In the genomic region with DNA sequence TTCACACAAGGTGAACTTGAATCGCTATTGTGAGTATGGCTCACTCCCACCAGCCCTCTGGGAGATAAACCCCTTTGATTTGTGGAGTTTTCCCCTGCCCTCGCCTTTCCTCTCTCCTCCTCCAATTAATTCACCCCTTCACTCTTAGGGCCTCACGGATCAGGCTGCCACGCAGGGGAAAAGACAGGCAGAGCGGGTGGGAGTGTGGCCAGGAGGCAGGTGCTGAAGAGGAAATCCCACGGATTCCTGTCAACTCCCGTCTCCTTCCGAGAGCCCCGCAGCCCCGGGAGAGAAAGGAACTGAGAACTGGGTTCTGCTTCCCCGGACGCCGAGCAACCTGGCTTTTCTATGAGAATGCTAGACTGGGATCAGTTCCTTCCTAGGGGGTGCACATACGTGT, we compare ENCODE assay signal across 12 cellular contexts.
A peak's percentile ranks its signal among the peaks of the same experiment; 100 is the strongest.
DNase-seq lines count a peak whose midpoint lies in the region; ATAC-seq lines count a peak whose summit lies in the region.
"Had no signal": no experiment of that assay in that cellular context is flagged by ENCODE, and none has a peak within 500 bp of the region (broad histone marks: within the 10 kb centered on the region; RNA-seq: fewer than 3 reads in every experiment).

No MANE protein-coding gene starts in this region.

- no peak overlapping the region for H3K4me3 Mint-ChIP-seq in activated CD4-positive, alpha-beta memory T cell treated with anti-CD3 and anti-CD28 coated beads for 36 hours
- H3K4me3 Mint-ChIP-seq: CD4-positive, alpha-beta memory T cell had no signal

- POLR2A ChIA-PET in activated CD4-positive, alpha-beta memory T cell treated with anti-CD3 and anti-CD28 coated beads for 36 hours (lab: Charles Lee), result no interaction called here

- no peak for ATAC-seq in GM19452 (IDR thresholded peaks at IDR 0.05; ENCODE audit: unreplicated experiment)
- ATAC-seq in HG02981 (IDR thresholded peaks at IDR 0.05; ENCODE audit: unreplicated experiment), result no peak

- DNase-seq in HK-2 (ENCODE audit: unreplicated experiment) (peak; percentile 3), NK-92 (lab: John Stamatoyannopoulos, UW; ENCODE audit: unreplicated experiment) (no peak)
- no peak for DNase-seq in activated CD4-positive, alpha-beta memory T cell treated with anti-CD3 and anti-CD28 coated beads for 36 hours
- DNase-seq: CD4-positive, alpha-beta memory T cell; cortex of kidney; PC-9 had no signal

- intact Hi-C loops in activated CD4-positive, alpha-beta memory T cell treated with anti-CD3 and anti-CD28 coated beads for 36 hours (cut with micrococcal nuclease), result no loop called here

- no peak overlapping the region for H3K27ac Mint-ChIP-seq in activated CD4-positive, alpha-beta memory T cell treated with anti-CD3 and anti-CD28 coated beads for 36 hours
- H3K27ac Mint-ChIP-seq: CD4-positive, alpha-beta memory T cell had no signal

- CTCF ChIA-PET in activated CD4-positive, alpha-beta memory T cell treated with anti-CD3 and anti-CD28 coated beads for 36 hours (lab: Charles Lee), result no interaction called here

- peaks cover 5% of the 10 kb centered on the region for H3K4me1 ChIP-seq in ACC112 (ENCODE audit: control insufficient read depth, insufficient read depth, low read length, unreplicated experiment)
- peaks cover 21% of the 10 kb centered on the region for H3K4me1 ChIP-seq in ectodermal cell (ENCODE audit: control insufficient read depth, insufficient read depth, low read length)
- peaks cover 0 to 4% of the 10 kb centered on the region in 2 donors for H3K4me1 ChIP-seq in muscle layer of duodenum (ENCODE audit: control insufficient read depth in 1 of 2, insufficient read depth in 2 of 2, low read length in 2 of 2)

- 68 to 72% methylated on average over 14 of the region's 14 CpGs for WGBS in ectodermal cell, 2 experiments

- no peaks in the 10 kb centered on the region for H3K36me3 ChIP-seq in ACC112 (ENCODE audit: insufficient read depth, low read length)
- H3K36me3 ChIP-seq in ectodermal cell (ENCODE audit: control insufficient read depth, insufficient read depth, low read length), result no peaks in the 10 kb centered on the region
- H3K36me3 ChIP-seq in muscle layer of duodenum (ENCODE audit: control insufficient read depth in 1 of 2, insufficient read depth in 2 of 2, low read length in 2 of 2), result no peaks in the 10 kb centered on the region

- H3K36me3 Mint-ChIP-seq in activated CD4-positive, alpha-beta memory T cell treated with anti-CD3 and anti-CD28 coated beads for 36 hours, result no peaks in the 10 kb centered on the region
- H3K36me3 Mint-ChIP-seq: CD4-positive, alpha-beta memory T cell had no signal

- peaks cover 12% of the 10 kb centered on the region for H3K27me3 Mint-ChIP-seq in activated CD4-positive, alpha-beta memory T cell treated with anti-CD3 and anti-CD28 coated beads for 36 hours

- H3K27me3 ChIP-seq in ACC112 (ENCODE audit: insufficient read depth, low read length) (peaks cover 78% of the 10 kb centered on the region), ectodermal cell (ENCODE audit: control insufficient read depth, insufficient read depth, low read length, poor library complexity, severe bottlenecking) (no peaks in the 10 kb centered on the region), muscle layer of duodenum (ENCODE audit: low read depth, low read length) (peaks cover 4% of the 10 kb centered on the region)

- no peaks in the 10 kb centered on the region for H3K9me3 Mint-ChIP-seq in activated CD4-positive, alpha-beta memory T cell treated with anti-CD3 and anti-CD28 coated beads for 36 hours

- H3K9me3 ChIP-seq in ectodermal cell (ENCODE audit: control insufficient read depth, low read length) (no peaks in the 10 kb centered on the region), muscle layer of duodenum (ENCODE audit: control insufficient read depth in 1 of 2, low read length in 2 of 2) (no peaks in the 10 kb centered on the region)

- H3K4me3 ChIP-seq in ACC112 (ENCODE audit: low read depth, low read length) (peak overlapping the region; percentile 61), ectodermal cell (ENCODE audit: insufficient read depth, low read depth, low read length) (no peak overlapping the region), muscle layer of duodenum (ENCODE audit: low read depth in 1 of 2, low read length in 2 of 2) (peak overlapping the region; percentile 11 to 27)
- H3K4me3 ChIP-seq: PC-9 had no signal

- no peaks in the 10 kb centered on the region for H3K4me1 Mint-ChIP-seq in activated CD4-positive, alpha-beta memory T cell treated with anti-CD3 and anti-CD28 coated beads for 36 hours (ENCODE audit: low read depth)
- H3K4me1 Mint-ChIP-seq: CD4-positive, alpha-beta memory T cell had no signal

- H2AFZ ChIP-seq in ACC112 (ENCODE audit: low read length, unreplicated experiment), result no peak overlapping the region
- H2AFZ ChIP-seq: PC-9 had no signal

- H3K79me2 ChIP-seq in ACC112 (ENCODE audit: control insufficient read depth, insufficient read depth, low read length, unreplicated experiment), result no peaks in the 10 kb centered on the region

- H3K27ac ChIP-seq in ACC112 (ENCODE audit: low read depth, low read length) (no peak overlapping the region), ectodermal cell (ENCODE audit: insufficient read depth, low read depth, low read length, poor library complexity, severe bottlenecking) (peak overlapping the region; percentile 0), muscle layer of duodenum (ENCODE audit: low read length) (no peak overlapping the region)
- H3K27ac ChIP-seq: PC-9, VCaP had no signal
